ENCODE assay signal across 1 cellular context in the genomic region with DNA sequence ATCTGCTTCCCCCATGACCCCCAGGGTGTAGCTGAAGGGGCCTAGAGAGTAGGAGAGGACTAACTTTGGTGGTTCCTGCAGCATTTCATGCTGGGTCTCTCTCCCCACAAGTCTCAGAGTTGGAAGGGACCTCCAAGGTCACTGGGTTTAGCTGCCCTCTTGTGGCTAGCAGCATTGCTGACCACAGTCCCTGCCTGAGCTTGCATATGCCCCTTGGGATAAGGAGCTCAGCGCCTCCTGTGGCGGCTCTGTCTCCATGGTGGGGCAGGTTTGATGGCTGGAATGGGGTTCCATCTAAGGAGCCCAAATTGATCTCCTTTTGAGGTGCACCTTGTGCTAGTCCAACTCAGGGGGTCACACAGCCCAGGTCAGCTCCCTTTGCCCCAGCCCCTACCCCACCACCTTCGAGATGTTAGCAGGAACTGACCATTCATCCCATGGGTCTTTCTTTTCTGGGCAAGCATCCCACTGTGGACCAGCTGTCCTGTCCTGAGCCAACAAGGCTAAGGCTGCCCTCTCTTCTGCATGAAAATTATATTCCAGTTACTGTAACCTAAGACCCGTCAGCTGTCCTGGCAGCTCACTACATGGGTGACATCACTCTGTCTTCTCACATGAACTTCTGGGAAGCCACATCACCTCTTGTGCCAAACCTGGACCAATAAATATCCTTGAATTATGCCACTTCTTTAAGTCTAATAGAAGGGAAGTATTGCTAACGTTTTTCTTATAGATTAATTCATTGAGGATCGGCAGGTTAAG.
TF ChIP-seq lines count a peak whose summit lies in the region.

No MANE protein-coding gene starts in this region.

TF ChIP-seq in WTC11, 78 proteins besides CTCF, POLR2A, EP300 and RAD21 (continued from another document):
- TF ChIP-seq ESRRA (CRISPR knock-in tag; IDR thresholded peaks at IDR 0.05; ENCODE audit: borderline replicate concordance) (peak; percentile 50; the same call in 1 of the 2 replicates), RELA (CRISPR knock-in tag; IDR thresholded peaks at IDR 0.05; ENCODE audit: borderline replicate concordance) (no peak), ZNF232 (CRISPR knock-in tag; IDR thresholded peaks at IDR 0.05) (no peak), ZNF416 (CRISPR knock-in tag; IDR thresholded peaks at IDR 0.05) (no peak)
- TF ChIP-seq, protein P1, sequence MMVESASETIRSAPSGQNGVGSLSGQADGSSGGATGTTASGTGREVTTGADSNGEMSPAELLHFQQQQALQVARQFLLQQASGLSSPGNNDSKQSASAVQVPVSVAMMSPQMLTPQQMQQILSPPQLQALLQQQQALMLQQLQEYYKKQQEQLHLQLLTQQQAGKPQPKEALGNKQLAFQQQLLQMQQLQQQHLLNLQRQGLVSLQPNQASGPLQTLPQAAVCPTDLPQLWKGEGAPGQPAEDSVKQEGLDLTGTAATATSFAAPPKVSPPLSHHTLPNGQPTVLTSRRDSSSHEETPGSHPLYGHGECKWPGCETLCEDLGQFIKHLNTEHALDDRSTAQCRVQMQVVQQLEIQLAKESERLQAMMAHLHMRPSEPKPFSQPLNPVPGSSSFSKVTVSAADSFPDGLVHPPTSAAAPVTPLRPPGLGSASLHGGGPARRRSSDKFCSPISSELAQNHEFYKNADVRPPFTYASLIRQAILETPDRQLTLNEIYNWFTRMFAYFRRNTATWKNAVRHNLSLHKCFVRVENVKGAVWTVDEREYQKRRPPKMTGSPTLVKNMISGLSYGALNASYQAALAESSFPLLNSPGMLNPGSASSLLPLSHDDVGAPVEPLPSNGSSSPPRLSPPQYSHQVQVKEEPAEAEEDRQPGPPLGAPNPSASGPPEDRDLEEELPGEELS (CRISPR knock-in tag; IDR thresholded peaks at IDR 0.05): no peak
- TF ChIP-seq, protein P2, sequence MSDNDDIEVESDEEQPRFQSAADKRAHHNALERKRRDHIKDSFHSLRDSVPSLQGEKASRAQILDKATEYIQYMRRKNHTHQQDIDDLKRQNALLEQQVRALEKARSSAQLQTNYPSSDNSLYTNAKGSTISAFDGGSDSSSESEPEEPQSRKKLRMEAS (CRISPR knock-in tag; IDR thresholded peaks at IDR 0.05): no peak
- TF ChIP-seq, protein P3, sequence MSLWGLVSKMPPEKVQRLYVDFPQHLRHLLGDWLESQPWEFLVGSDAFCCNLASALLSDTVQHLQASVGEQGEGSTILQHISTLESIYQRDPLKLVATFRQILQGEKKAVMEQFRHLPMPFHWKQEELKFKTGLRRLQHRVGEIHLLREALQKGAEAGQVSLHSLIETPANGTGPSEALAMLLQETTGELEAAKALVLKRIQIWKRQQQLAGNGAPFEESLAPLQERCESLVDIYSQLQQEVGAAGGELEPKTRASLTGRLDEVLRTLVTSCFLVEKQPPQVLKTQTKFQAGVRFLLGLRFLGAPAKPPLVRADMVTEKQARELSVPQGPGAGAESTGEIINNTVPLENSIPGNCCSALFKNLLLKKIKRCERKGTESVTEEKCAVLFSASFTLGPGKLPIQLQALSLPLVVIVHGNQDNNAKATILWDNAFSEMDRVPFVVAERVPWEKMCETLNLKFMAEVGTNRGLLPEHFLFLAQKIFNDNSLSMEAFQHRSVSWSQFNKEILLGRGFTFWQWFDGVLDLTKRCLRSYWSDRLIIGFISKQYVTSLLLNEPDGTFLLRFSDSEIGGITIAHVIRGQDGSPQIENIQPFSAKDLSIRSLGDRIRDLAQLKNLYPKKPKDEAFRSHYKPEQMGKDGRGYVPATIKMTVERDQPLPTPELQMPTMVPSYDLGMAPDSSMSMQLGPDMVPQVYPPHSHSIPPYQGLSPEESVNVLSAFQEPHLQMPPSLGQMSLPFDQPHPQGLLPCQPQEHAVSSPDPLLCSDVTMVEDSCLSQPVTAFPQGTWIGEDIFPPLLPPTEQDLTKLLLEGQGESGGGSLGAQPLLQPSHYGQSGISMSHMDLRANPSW (CRISPR knock-in tag; conservative IDR thresholded peaks at IDR 0.05; ENCODE audit: low read depth): no peak
